12 cellular contexts compared by ENCODE assay signal in the genomic region with DNA sequence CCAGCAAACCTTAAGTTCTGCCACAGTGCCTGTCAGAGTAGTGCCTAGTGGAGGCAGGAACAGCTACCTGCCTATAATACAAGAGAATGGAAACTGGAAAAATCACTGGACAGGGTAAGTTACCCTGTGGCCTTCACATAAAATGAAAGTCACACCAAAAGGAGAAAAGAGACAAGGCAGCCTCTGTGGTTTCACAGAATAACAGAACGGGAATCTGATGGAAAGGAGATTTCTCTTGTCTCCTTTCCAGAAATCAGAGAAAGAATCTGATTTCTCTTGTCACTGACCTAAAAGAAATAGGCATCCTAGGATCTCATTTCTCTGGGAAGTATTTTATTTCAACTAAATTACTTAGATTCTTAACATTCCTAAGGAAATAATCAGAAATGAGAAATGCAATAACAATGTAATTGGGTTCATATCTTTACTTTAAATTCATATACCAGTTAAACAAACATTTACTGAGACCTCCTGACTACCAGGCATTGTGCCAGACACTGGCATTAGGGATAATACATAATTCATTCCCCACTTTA. TPM values are rescaled to one million over a fixed set of nuclear protein-coding genes. Genes with fewer than 3 reads are reported as not detected.
A peak's percentile ranks its signal among the peaks of the same experiment; 100 is the strongest.
DNase-seq lines count a peak whose midpoint lies in the region; ATAC-seq and TF ChIP-seq lines count a peak whose summit lies in the region.
"Had no signal": no experiment of that assay in that cellular context is flagged by ENCODE, and none has a peak within 500 bp of the region (broad histone marks: within the 10 kb centered on the region; RNA-seq: fewer than 3 reads in every experiment).

No MANE protein-coding gene starts in this region.

- peak overlapping the region; percentile 69 for H3K4me2 ChIP-seq in GM23248 (ENCODE audit: unreplicated experiment)

- no peaks in the 10 kb centered on the region for H3K9me3 Mint-ChIP-seq in CD8-positive, alpha-beta T cell

- peak overlapping the region; percentile 56 for H3K4me3 ChIP-seq in GM23248
- H3K4me3 ChIP-seq in fibroblast of pulmonary artery (replicated peaks; ENCODE audit: low read depth, low read length): no peak overlapping the region
- H3K4me3 ChIP-seq in skeletal muscle cell (ENCODE audit: low read depth, low read length): no peak overlapping the region
- no peak overlapping the region for H3K4me3 ChIP-seq in CD8-positive, alpha-beta T cell (ENCODE audit: low read depth, low read length)

- 0% methylated on average over 1 of the region's 1 CpG for WGBS in GM23248 (ENCODE audit: low coverage in 1 of 2, low lambda C conversion rate in 2 of 2, missing lambda C conversion rate in 2 of 2), 2 experiments

- H3K4me1 Mint-ChIP-seq in CD8-positive, alpha-beta T cell (ENCODE audit: low read depth): peaks cover 5% of the 10 kb centered on the region

- in situ Hi-C loops in GM23248 (cut with MboI): loop anchor here (25.0 kb wide), 1 partner anchor 954 kb away; no protein-coding TSS in a partner anchor
- in situ Hi-C loops in SK-MEL-5 (cut with HindIII; ENCODE audit: low pct_unique_long_range_greater_than_20kb, low sequenced_read_pairs): no loop called here

- no peak for ATAC-seq in left lobe of liver
- no peak for ATAC-seq in CD8-positive, alpha-beta T cell
- ATAC-seq in GM21529 (IDR thresholded peaks at IDR 0.05; ENCODE audit: unreplicated experiment): no peak

- DNase-seq in GM23248 (peak; percentile 56), SK-MEL-5 (ENCODE audit: low read depth, low spot score) (peak; percentile 36), fibroblast of pulmonary artery (ENCODE audit: low read depth) (peak; percentile 71), skeletal muscle cell (ENCODE audit: low read depth) (peak; percentile 23), left lobe of liver (ENCODE audit: low spot score) (no peak)
- no peak for DNase-seq in CD8-positive, alpha-beta T cell
- no peak for DNase-seq in activated CD4-positive, alpha-beta T cell treated with anti-CD3 and anti-CD28 coated beads for 1 hour
- DNase-seq: activated CD4-positive, CD25-positive, alpha-beta regulatory T cell; NCI-H345; posterior cingulate gyrus had no signal

- TF ChIP-seq CTCF in fibroblast of pulmonary artery (IDR thresholded peaks at IDR 0.05; ENCODE audit: low read length, missing control alignments): no peak
- no peak for TF ChIP-seq CTCF in CD8-positive, alpha-beta T cell (IDR thresholded peaks at IDR 0.05)

- peaks cover 20% of the 10 kb centered on the region for H3K36me3 Mint-ChIP-seq in CD8-positive, alpha-beta T cell

- H3F3A ChIP-seq in GM23248 (ENCODE audit: insufficient read depth): peaks cover 40% of the 10 kb centered on the region

- H3K27ac Mint-ChIP-seq in CD8-positive, alpha-beta T cell: no peak overlapping the region
- H3K27ac Mint-ChIP-seq: activated naive CD8-positive, alpha-beta T cell had no signal

- peak overlapping the region; percentile 69 for H3K27ac ChIP-seq in GM23248
- no peak overlapping the region for H3K27ac ChIP-seq in CD8-positive, alpha-beta T cell (ENCODE audit: low read depth, low read length)

- no peaks in the 10 kb centered on the region for H4K20me1 ChIP-seq in GM23248 (ENCODE audit: insufficient read depth)

- intact Hi-C loops in CD8-positive, alpha-beta T cell (cut with DNase I, micrococcal nuclease): no loop called here

- H3K79me2 ChIP-seq in GM23248 (ENCODE audit: insufficient read depth): no peaks in the 10 kb centered on the region

- CTCF ChIA-PET in CD8-positive, alpha-beta T cell (lab: Charles Lee): interaction anchor here (2.5 kb wide), 1 partner anchor 9 kb away, joined by 16 read pairs; no protein-coding TSS in a partner anchor

- H3K9me3 ChIP-seq in GM23248 (ENCODE audit: low read depth): no peaks in the 10 kb centered on the region
- no peaks in the 10 kb centered on the region for H3K9me3 ChIP-seq in CD8-positive, alpha-beta T cell (ENCODE audit: low read length)

- H3K9me2 ChIP-seq in GM23248 (ENCODE audit: insufficient read depth): no peaks in the 10 kb centered on the region

- no peaks in the 10 kb centered on the region for H3K27me3 Mint-ChIP-seq in CD8-positive, alpha-beta T cell (ENCODE audit: low read depth)
- H3K27me3 Mint-ChIP-seq: activated naive CD8-positive, alpha-beta T cell had no signal

- H3K4me1 ChIP-seq in GM23248 (ENCODE audit: insufficient read depth): peaks cover 43% of the 10 kb centered on the region
- no peaks in the 10 kb centered on the region for H3K4me1 ChIP-seq in CD8-positive, alpha-beta T cell (ENCODE audit: insufficient read depth, low read length)

- no peaks in the 10 kb centered on the region for H3K27me3 ChIP-seq in GM23248 (replicated peaks; ENCODE audit: insufficient read depth)
- H3K27me3 ChIP-seq in CD8-positive, alpha-beta T cell (ENCODE audit: insufficient read depth, low read length): no peaks in the 10 kb centered on the region

- peak overlapping the region; percentile 74 for H2AFZ ChIP-seq in GM23248

- POLR2A ChIA-PET in CD8-positive, alpha-beta T cell (lab: Charles Lee): no interaction called here

- peak overlapping the region; percentile 55 for H3K9ac ChIP-seq in GM23248

- no peak overlapping the region for H3K4me3 Mint-ChIP-seq in CD8-positive, alpha-beta T cell
- H3K4me3 Mint-ChIP-seq: activated naive CD8-positive, alpha-beta T cell had no signal

- no peaks in the 10 kb centered on the region for H3K36me3 ChIP-seq in GM23248 (ENCODE audit: low read depth)
- no peaks in the 10 kb centered on the region for H3K36me3 ChIP-seq in CD8-positive, alpha-beta T cell (ENCODE audit: insufficient read depth, low read length)

RNA-seq across cellular contexts. Expression of a gene that starts 41.6 kb away (rescaled TPM):
- total RNA-seq in GM23248 (2014; rRNA removed; shearing (Covaris generic)): 66.3 and 84.1 TPM in 2 replicates
- 85.7 and 90.1 TPM in 2 replicates for polyA plus RNA-seq in GM23248 (2016; fragmentation: Nextera tagmentation; extraction: Ambion mirVana)
- total RNA-seq in SK-MEL-5 (2014; rRNA removed; shearing (Covaris generic)): 48.2 and 54.8 TPM in 2 replicates
- polyA plus RNA-seq in SK-MEL-5 (2015; cell fraction: cytosol; rRNA removed): 62.5 and 85.4 TPM in 2 replicates
- polyA plus RNA-seq in SK-MEL-5 (2015; cell fraction: nucleus; rRNA removed): 16.3 and 17.3 TPM in 2 replicates
- total RNA-seq in left lobe of liver: 41.4 TPM
- total RNA-seq in CD8-positive, alpha-beta T cell: 10 to 100 TPM; 23.9 to 27.8 TPM

RNA-seq across cellular contexts. Expression of a gene that starts 42.9 kb away (rescaled TPM):
- 5.4 and 7.6 TPM in 2 replicates for total RNA-seq in GM23248 (2014; rRNA removed; shearing (Covaris generic))
- polyA plus RNA-seq in GM23248 (2016; fragmentation: Nextera tagmentation; extraction: Ambion mirVana): 4.5 and 5.0 TPM in 2 replicates
- 9.3 and 13.8 TPM in 2 replicates for total RNA-seq in SK-MEL-5 (2014; rRNA removed; shearing (Covaris generic))
- polyA plus RNA-seq in SK-MEL-5 (2015; cell fraction: cytosol; rRNA removed): 7.3 and 10.3 TPM in 2 replicates
- polyA plus RNA-seq in SK-MEL-5 (2015; cell fraction: nucleus; rRNA removed): 7.8 and 8.0 TPM in 2 replicates
- 0.75 TPM for total RNA-seq in left lobe of liver
- total RNA-seq in CD8-positive, alpha-beta T cell: 1 to 10 TPM; 1.5 to 2.3 TPM

Comparison
In these comparisons a context has a peak if more than half of its experiments do, and no peak if none do; other contexts are left out.
1. DNase-seq: peak in GM23248 (single experiment), SK-MEL-5 (single experiment), fibroblast of pulmonary artery (single experiment) and skeletal muscle cell (single experiment); none in left lobe of liver (single experiment), CD8-positive, alpha-beta T cell (0 of 7) and activated CD4-positive, alpha-beta T cell treated with anti-CD3 and anti-CD28 coated beads for 1 hour (single experiment).